In genomic region chr7:22992874-22993840, GRCh38 we compare ENCODE assay signal across 12 cellular contexts. TPM values are rescaled to one million over a fixed set of nuclear protein-coding genes. Genes with fewer than 3 reads are reported as not detected.
DNase-seq lines count a peak whose midpoint lies in the region; ATAC-seq and TF ChIP-seq lines count a peak whose summit lies in the region.
"Had no signal": no experiment of that assay in that cellular context is flagged by ENCODE, and none has a peak within 500 bp of the region (broad histone marks: within the 10 kb centered on the region; RNA-seq: fewer than 3 reads in every experiment).

No MANE protein-coding gene starts in this region.

- POLR2A ChIA-PET in CD4-positive, alpha-beta T cell (lab: Charles Lee) = no interaction called here

- H3K27me3 Mint-ChIP-seq in CD4-positive, alpha-beta T cell = no peaks in the 10 kb centered on the region

- no peak overlapping the region for H3K27ac ChIP-seq in CD4-positive, alpha-beta T cell (ENCODE audit: low read depth, low read length)
- H3K27ac ChIP-seq: breast epithelium, heart left ventricle had no signal

- no peaks in the 10 kb centered on the region for H3K27me3 ChIP-seq in CD4-positive, alpha-beta T cell (ENCODE audit: control insufficient read depth, insufficient read depth, low read length)
- H3K27me3 ChIP-seq: breast epithelium, heart left ventricle had no signal

- CTCF ChIA-PET in CD4-positive, alpha-beta T cell (lab: Charles Lee) = no interaction called here

- peak; percentile 85 for ATAC-seq in HG02852 (IDR thresholded peaks at IDR 0.05; ENCODE audit: unreplicated experiment)
- peak; percentile 65 for ATAC-seq in stimulated activated effector memory CD8-positive, alpha-beta T cell treated with anti-CD3 and anti-CD28 coated beads, Interleukin-12 subunit alpha, Interleukin-12 subunit beta, amount 100 ng/mL, for 72 hours
- ATAC-seq in CD4-positive, alpha-beta T cell (ENCODE audit: poor library complexity) = no peak
- ATAC-seq: heart left ventricle had no signal

- H3K36me3 Mint-ChIP-seq in stimulated activated effector memory CD8-positive, alpha-beta T cell treated with anti-CD3 and anti-CD28 coated beads, Interleukin-12 subunit alpha, Interleukin-12 subunit beta, amount 100 ng/mL, for 72 hours = no peaks in the 10 kb centered on the region
- peaks cover 5% of the 10 kb centered on the region for H3K36me3 Mint-ChIP-seq in CD4-positive, alpha-beta T cell (ENCODE audit: low read depth)

- peaks cover 34% of the 10 kb centered on the region for H3K4me1 Mint-ChIP-seq in stimulated activated effector memory CD8-positive, alpha-beta T cell treated with anti-CD3 and anti-CD28 coated beads, Interleukin-12 subunit alpha, Interleukin-12 subunit beta, amount 100 ng/mL, for 72 hours
- peaks cover 19% of the 10 kb centered on the region for H3K4me1 Mint-ChIP-seq in CD4-positive, alpha-beta T cell (ENCODE audit: low read depth)

- TF ChIP-seq CTCF in CD4-positive, alpha-beta T cell (IDR thresholded peaks at IDR 0.05) = no peak

- peak; percentile 16 to 17 for DNase-seq in activated CD4-positive, alpha-beta T cell treated with anti-CD3 and anti-CD28 coated beads for 4 hours
- no peak for DNase-seq in activated CD4-positive, alpha-beta T cell treated with anti-CD3 and anti-CD28 coated beads, Interleukin-2, amount 50 U/mL, for 1 hour
- peak; percentile 46 for DNase-seq in NAMALWA (ENCODE audit: low spot score)
- no peak for DNase-seq in stimulated activated effector memory CD8-positive, alpha-beta T cell treated with anti-CD3 and anti-CD28 coated beads, Interleukin-12 subunit alpha, Interleukin-12 subunit beta, amount 100 ng/mL, for 72 hours (ENCODE audit: low spot score in 2 of 2)
- DNase-seq in NCI-H2196 (lab: John Stamatoyannopoulos, UW; ENCODE audit: unreplicated experiment) = no peak
- DNase-seq in activated effector memory CD4-positive, alpha-beta T cell treated with anti-CD3 and anti-CD28 coated beads, Interleukin-2, amount 50 U/mL, for 16 hours = no peak
- no peak for DNase-seq in CD4-positive, alpha-beta T cell
- DNase-seq: heart left ventricle, NCI-H1105 treated with DMSO at 0.1 percent for 48 hours, nephron progenitor cell had no signal

- peak overlapping the region; percentile 8 for H3K4me3 Mint-ChIP-seq in stimulated activated effector memory CD8-positive, alpha-beta T cell treated with anti-CD3 and anti-CD28 coated beads, Interleukin-12 subunit alpha, Interleukin-12 subunit beta, amount 100 ng/mL, for 72 hours
- no peak overlapping the region for H3K4me3 Mint-ChIP-seq in CD4-positive, alpha-beta T cell
- H3K4me3 Mint-ChIP-seq: nephron progenitor cell had no signal

- no peaks in the 10 kb centered on the region for H3K9me3 Mint-ChIP-seq in stimulated activated effector memory CD8-positive, alpha-beta T cell treated with anti-CD3 and anti-CD28 coated beads, Interleukin-12 subunit alpha, Interleukin-12 subunit beta, amount 100 ng/mL, for 72 hours
- H3K9me3 Mint-ChIP-seq in CD4-positive, alpha-beta T cell = no peaks in the 10 kb centered on the region
- H3K9me3 Mint-ChIP-seq: nephron progenitor cell had no signal

- intact Hi-C loops in CD4-positive, alpha-beta T cell (cut with DNase I, micrococcal nuclease) = no loop called here

- H3K27ac Mint-ChIP-seq in stimulated activated effector memory CD8-positive, alpha-beta T cell treated with anti-CD3 and anti-CD28 coated beads, Interleukin-12 subunit alpha, Interleukin-12 subunit beta, amount 100 ng/mL, for 72 hours = no peak overlapping the region
- no peak overlapping the region for H3K27ac Mint-ChIP-seq in CD4-positive, alpha-beta T cell
- H3K27ac Mint-ChIP-seq: nephron progenitor cell had no signal

- H3K9me3 ChIP-seq in CD4-positive, alpha-beta T cell (ENCODE audit: control insufficient read depth, low read length) = no peaks in the 10 kb centered on the region
- H3K9me3 ChIP-seq: breast epithelium, heart left ventricle had no signal

RNA-seq across cellular contexts. Expression of gene HYCC1, which starts 20.8 kb away (rescaled TPM):
- total RNA-seq in CD4-positive, alpha-beta T cell = 10 to 100 TPM; 12.4 to 13.1 TPM

Comparison
In these comparisons a context has a peak if more than half of its experiments do, and no peak if none do; other contexts are left out.
1. DNase-seq: peak in activated CD4-positive, alpha-beta T cell treated with anti-CD3 and anti-CD28 coated beads for 4 hours (2 of 2) and NAMALWA (single experiment); none in activated CD4-positive, alpha-beta T cell treated with anti-CD3 and anti-CD28 coated beads, Interleukin-2, amount 50 U/mL, for 1 hour (single experiment), stimulated activated effector memory CD8-positive, alpha-beta T cell treated with anti-CD3 and anti-CD28 coated beads, Interleukin-12 subunit alpha, Interleukin-12 subunit beta, amount 100 ng/mL, for 72 hours (0 of 2), NCI-H2196 (single experiment), activated effector memory CD4-positive, alpha-beta T cell treated with anti-CD3 and anti-CD28 coated beads, Interleukin-2, amount 50 U/mL, for 16 hours (single experiment) and CD4-positive, alpha-beta T cell (0 of 10).